Comparison of ENCODE assay signal across 20 cellular contexts in genomic region chr5:7779663-7780030, GRCh38.
DNase-seq lines count a peak whose midpoint lies in the region.
"Had no signal": no experiment of that assay in that cellular context is flagged by ENCODE, and none has a peak within 500 bp of the region (broad histone marks: within the 10 kb centered on the region; RNA-seq: fewer than 3 reads in every experiment).

No MANE protein-coding gene starts in this region.

- no peak overlapping the region for H3K4me3 Mint-ChIP-seq in activated CD4-positive, alpha-beta T cell treated with anti-CD3 and anti-CD28 coated beads, Interleukin-2, amount 10 ng/mL, durations not matched to agents 7 days and 5 days
- H3K4me3 Mint-ChIP-seq: IgD-negative memory B cell had no signal

- H3K27me3 Mint-ChIP-seq in activated CD4-positive, alpha-beta T cell treated with anti-CD3 and anti-CD28 coated beads, Interleukin-2, amount 10 ng/mL, durations not matched to agents 7 days and 5 days: peaks cover 65% of the 10 kb centered on the region

- no peak overlapping the region for H3K14ac ChIP-seq in neuronal stem cell (ENCODE audit: low read length)

- DNase-seq in activated CD4-positive, alpha-beta T cell treated with anti-CD3 and anti-CD28 coated beads, Interleukin-2, amount 10 ng/mL, durations not matched to agents 7 days and 5 days: no peak
- DNase-seq in activated CD4-positive, alpha-beta T cell treated with anti-CD3 and anti-CD28 coated beads, Interleukin-2, amount 50 U/mL, for 48 hours: no peak
- DNase-seq in RPMI7951 (ENCODE audit: low read depth) (peak; percentile 1), caudate nucleus (lab: John Stamatoyannopoulos, UW) (no peak), neuronal stem cell (ENCODE audit: low spot score) (no peak), NCI-H446 treated with DMSO at 0.1 percent for 48 hours (lab: John Stamatoyannopoulos, UW) (no peak), KBM-7 (no peak), amygdala (lab: John Stamatoyannopoulos, UW) (no peak)
- DNase-seq: DMS53, GF-D8, MG63, NCI-H1092, NCI-H1436 treated with DMSO at 0.1 percent for 48 hours, NCI-H1930, NCI-H524, NCI-H774 had no signal

- no CpG with 5 or more reads among the region's 4 CpGs for WGBS in neuronal stem cell (ENCODE audit: extremely low coverage in 2 of 2, insufficient read length in 2 of 2, insufficient replicate concordance in 1 of 2), 2 donors

- H2AFZ ChIP-seq in neuronal stem cell (ENCODE audit: low read length): peak overlapping the region; percentile 81

- no peak overlapping the region for H2BK5ac ChIP-seq in neuronal stem cell (ENCODE audit: low read length)

- no peaks in the 10 kb centered on the region for H3K36me3 Mint-ChIP-seq in activated CD4-positive, alpha-beta T cell treated with anti-CD3 and anti-CD28 coated beads, Interleukin-2, amount 10 ng/mL, durations not matched to agents 7 days and 5 days (ENCODE audit: low read depth)
- H3K36me3 Mint-ChIP-seq: IgD-negative memory B cell had no signal

- peak overlapping the region; percentile 84 for H3K27ac ChIP-seq in caudate nucleus (ENCODE audit: low read depth, low read length)
- H3K27ac ChIP-seq in neuronal stem cell (replicated peaks; ENCODE audit: low read length): no peak overlapping the region
- H3K27ac ChIP-seq: 22Rv1, C4-2B, SJSA1 had no signal

- no peak overlapping the region for H3K4ac ChIP-seq in neuronal stem cell (ENCODE audit: low read length)

- H2BK12ac ChIP-seq in neuronal stem cell (ENCODE audit: low read length): no peak overlapping the region

- in situ Hi-C loops in KBM-7 (cut with MboI; ENCODE audit: low pct_unique_long_range_greater_than_20kb, low sequenced_read_pairs): no loop called here

- H3K9ac ChIP-seq in neuronal stem cell (ENCODE audit: low read depth, low read length, poor library complexity): no peak overlapping the region

- H4K91ac ChIP-seq in neuronal stem cell (ENCODE audit: low read depth, low read length, poor library complexity): no peak overlapping the region

- no peaks in the 10 kb centered on the region for H3K9me3 Mint-ChIP-seq in activated CD4-positive, alpha-beta T cell treated with anti-CD3 and anti-CD28 coated beads, Interleukin-2, amount 10 ng/mL, durations not matched to agents 7 days and 5 days

- no peaks in the 10 kb centered on the region for H3K36me3 ChIP-seq in neuronal stem cell (replicated peaks in 1 of 2; ENCODE audit: control insufficient read depth in 2 of 2, insufficient read depth in 2 of 2, low read length in 2 of 2)
- H3K36me3 ChIP-seq: MG63, SJSA1 had no signal

- peaks cover 10 to 15% of the 10 kb centered on the region in 2 donors for H3K4me1 ChIP-seq in neuronal stem cell (ENCODE audit: control insufficient read depth in 2 of 2, insufficient read depth in 1 of 2, low read depth in 1 of 2, low read length in 2 of 2)
- H3K4me1 ChIP-seq: SJSA1 had no signal

- no peak overlapping the region for H2BK15ac ChIP-seq in neuronal stem cell (ENCODE audit: low read length)

- H3K27ac Mint-ChIP-seq in activated CD4-positive, alpha-beta T cell treated with anti-CD3 and anti-CD28 coated beads, Interleukin-2, amount 10 ng/mL, durations not matched to agents 7 days and 5 days: peak overlapping the region; percentile 17
- H3K27ac Mint-ChIP-seq: IgD-negative memory B cell had no signal

- peak overlapping the region; percentile 6 for H3K18ac ChIP-seq in neuronal stem cell (ENCODE audit: low read length)

- H4K8ac ChIP-seq in neuronal stem cell (ENCODE audit: low read depth, low read length): no peak overlapping the region

- H3K4me3 ChIP-seq in neuronal stem cell (ENCODE audit: low read length in 2 of 2): no peak overlapping the region
- H3K4me3 ChIP-seq: MG63, SJSA1 had no signal

- no peaks in the 10 kb centered on the region for H3K27me3 ChIP-seq in neuronal stem cell (ENCODE audit: control insufficient read depth in 3 of 3, insufficient read depth in 3 of 3, low read depth in 1 of 3, low read length in 3 of 3)

- H3K79me1 ChIP-seq in neuronal stem cell (ENCODE audit: low read depth, low read length): no peaks in the 10 kb centered on the region

- H3K23ac ChIP-seq in neuronal stem cell (ENCODE audit: low read depth, low read length, poor library complexity): no peak overlapping the region

- CTCF ChIA-PET in activated CD4-positive, alpha-beta T cell treated with anti-CD3 and anti-CD28 coated beads, Interleukin-2, amount 10 ng/mL, durations not matched to agents 7 days and 5 days (lab: Charles Lee): no interaction called here

- H2BK120ac ChIP-seq in neuronal stem cell (ENCODE audit: low read depth, low read length): no peak overlapping the region

- H3K4me1 Mint-ChIP-seq in activated CD4-positive, alpha-beta T cell treated with anti-CD3 and anti-CD28 coated beads, Interleukin-2, amount 10 ng/mL, durations not matched to agents 7 days and 5 days: peaks cover 13% of the 10 kb centered on the region

- no peak overlapping the region for H2AK5ac ChIP-seq in neuronal stem cell (ENCODE audit: low read depth, low read length)

- no peak overlapping the region for H3K4me2 ChIP-seq in neuronal stem cell (ENCODE audit: insufficient read depth, low read length, poor library complexity, severe bottlenecking)

- POLR2A ChIA-PET in activated CD4-positive, alpha-beta T cell treated with anti-CD3 and anti-CD28 coated beads, Interleukin-2, amount 10 ng/mL, durations not matched to agents 7 days and 5 days (lab: Charles Lee): no interaction called here

- H3K9me3 ChIP-seq in neuronal stem cell (replicated peaks in 1 of 2; ENCODE audit: control insufficient read depth in 2 of 2, insufficient read depth in 1 of 2, low read depth in 1 of 2, low read length in 2 of 2): peaks cover 0 to 2% of the 10 kb centered on the region in 2 donors
- H3K9me3 ChIP-seq: MG63, SJSA1 had no signal
